23 cellular contexts compared by ENCODE assay signal in genomic region chr4:48645225-48645794, GRCh38.
DNase-seq lines count a peak whose midpoint lies in the region; ATAC-seq and TF ChIP-seq lines count a peak whose summit lies in the region.
"Had no signal": no experiment of that assay in that cellular context is flagged by ENCODE, and none has a peak within 500 bp of the region (broad histone marks: within the 10 kb centered on the region; RNA-seq: fewer than 3 reads in every experiment).

No MANE protein-coding gene starts in this region.

- no peak overlapping the region for H3K4me3 ChIP-seq in SK-N-SH (ENCODE audit: low read depth in 2 of 2, low read length in 1 of 2)

- H3K79me2 ChIP-seq in SK-N-SH (ENCODE audit: insufficient read depth), result peaks cover 37% of the 10 kb centered on the region

- no peak for TF ChIP-seq RAD21 in SK-N-SH (IDR thresholded peaks at IDR 0.05; ENCODE audit: low read length)

- H3K27ac ChIP-seq in SK-N-SH (ENCODE audit: low read depth in 2 of 2, low read length in 1 of 2), result no peak overlapping the region
- H3K27ac ChIP-seq: KMS-11 had no signal

- no peak overlapping the region for H3K9ac ChIP-seq in SK-N-SH
- H3K9ac ChIP-seq: KMS-11 had no signal

- TF ChIP-seq CTCF in SK-N-SH (IDR thresholded peaks at IDR 0.05), result no peak

- POLR2A ChIA-PET in SK-N-SH (lab: Yijun Ruan, JAX), result no interaction called here

- peaks cover 7% of the 10 kb centered on the region; the same call in 1 of the 2 replicates for H4K20me1 ChIP-seq in SK-N-SH (ENCODE audit: insufficient read depth)

- DNase-seq in GM03348 (ENCODE audit: low spot score) (peak; percentile 13), SK-N-SH (no peak), dedifferentiated amniotic fluid mesenchymal stem cell (ENCODE audit: extremely low spot score) (peak; percentile 20), inferior parietal cortex (ENCODE audit: extremely low spot score) (peak; percentile 5), SKM-1 (lab: John Stamatoyannopoulos, UW; ENCODE audit: unreplicated experiment) (no peak), left cardiac atrium (no peak)
- no peak for DNase-seq in activated CD4-positive, alpha-beta T cell treated with anti-CD3 and anti-CD28 coated beads, Interleukin-2, amount 50 U/mL, for 4 hours
- DNase-seq: 8988T; ACHN; CD4-positive, CD25-positive, alpha-beta regulatory T cell; GOT3; HCEC 1CT; NCI-H1092; NCI-H1436; NCI-H187; NCI-H2081 treated with DMSO at 0.1 percent for 48 hours; NCI-H2171; NCI-H526; NCI-H82; NK-92 treated with Interleukin-12 subunit alpha and Interleukin-12 subunit beta, amount 100 ng/mL, for 24 hours; PC-3 had no signal

- peaks cover 0 to 10% of the 10 kb centered on the region in 2 experiments; a peak in 2 of 4 replicates for H3K4me1 ChIP-seq in SK-N-SH (ENCODE audit: control insufficient read depth in 1 of 2, insufficient read depth in 2 of 2, low read depth in 1 of 2, low read length in 1 of 2)

- CTCF ChIA-PET in SK-N-SH (lab: Yijun Ruan, JAX), result interaction anchor here (1.2 to 1.9 kb wide), 2 partner anchors 16 to 67 kb away, joined by 4 to 5 read pairs; no protein-coding TSS in a partner anchor

- H2AFZ ChIP-seq in SK-N-SH (ENCODE audit: low read depth), result no peak overlapping the region

- 0 out of 4 replicates have a peak, but pooled peaks of 1 of the 2 experiments have one; percentile 14 for TF ChIP-seq EP300 in SK-N-SH (IDR thresholded peaks at IDR 0.05; ENCODE audit: borderline replicate concordance in 1 of 2, low read depth in 1 of 2, low read length in 1 of 2)

- H3K4me2 ChIP-seq in SK-N-SH, result no peak overlapping the region
- H3K4me2 ChIP-seq: KMS-11 had no signal

- no peaks in the 10 kb centered on the region for H3K9me2 ChIP-seq in SK-N-SH

- 89% methylated on average over 3 of the region's 3 CpGs for whole genome bisulfite sequencing in SK-N-SH (ENCODE audit: low lambda C conversion rate)

- H3K9me3 ChIP-seq in SK-N-SH, result no peaks in the 10 kb centered on the region

- intact Hi-C loops in left cardiac atrium (cut with DNase I), result no loop called here

- peaks cover 5% of the 10 kb centered on the region for H3F3A ChIP-seq in SK-N-SH (replicated peaks; ENCODE audit: insufficient read depth)

- H3K36me3 ChIP-seq in SK-N-SH (replicated peaks in 1 of 2; ENCODE audit: control insufficient read depth in 1 of 2, insufficient read depth in 2 of 2, low read length in 1 of 2), result peaks cover 0 to 5% of the 10 kb centered on the region in 2 experiments

- no peak for ATAC-seq in activated CD4-positive, CD25-positive, alpha-beta regulatory T cell treated with anti-CD3 and anti-CD28 coated beads, Interleukin-2, amount 50 U/mL, for 24 hours
- no peak for ATAC-seq in left cardiac atrium
- ATAC-seq: PC-3 had no signal

- H3K27me3 ChIP-seq in SK-N-SH (ENCODE audit: insufficient read depth), result no peaks in the 10 kb centered on the region

TF ChIP-seq in SK-N-SH, 30 proteins besides CTCF, POLR2A, EP300 and RAD21:
- TF ChIP-seq NFIC (IDR thresholded peaks at IDR 0.05; ENCODE audit: borderline replicate concordance) (peak; percentile 74), JUND (IDR thresholded peaks at IDR 0.05) (0 out of 2 replicates have a peak, but pooled peaks have one; percentile 22), RXRA (IDR thresholded peaks at IDR 0.05; ENCODE audit: borderline replicate concordance, low read depth) (peak; percentile 49; the same call in 1 of the 2 replicates), TCF12 (IDR thresholded peaks at IDR 0.05) (no peak)

Comparison
In these comparisons a context has a peak if more than half of its experiments do, and no peak if none do; other contexts are left out.
1. DNase-seq: peak in GM03348 (single experiment), dedifferentiated amniotic fluid mesenchymal stem cell (single experiment) and inferior parietal cortex (single experiment); none in SK-N-SH (single experiment), SKM-1 (single experiment), left cardiac atrium (single experiment) and activated CD4-positive, alpha-beta T cell treated with anti-CD3 and anti-CD28 coated beads, Interleukin-2, amount 50 U/mL, for 4 hours (0 of 2).